In the genomic region with DNA sequence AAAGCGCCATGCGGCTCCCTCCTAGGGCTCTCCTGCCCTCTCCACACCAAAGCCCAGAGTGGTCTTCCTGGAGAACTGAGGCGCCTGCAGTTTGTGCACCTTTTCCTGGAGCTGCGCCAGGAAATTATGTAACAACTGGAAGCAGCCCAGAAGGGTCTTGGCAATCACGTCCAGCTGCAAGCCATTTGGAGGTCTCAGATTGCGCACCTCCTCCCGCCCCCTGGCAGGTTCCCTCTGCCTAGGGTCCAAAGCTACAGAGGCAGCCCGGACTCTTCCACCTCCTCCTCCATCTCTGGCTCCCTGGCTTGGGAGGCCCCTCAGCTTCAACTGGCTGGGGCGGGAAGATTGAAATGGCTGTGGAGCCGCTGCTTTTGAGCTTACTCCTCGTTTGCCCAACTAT, we compare ENCODE assay signal across 14 cellular contexts. TPM values are rescaled to one million over a fixed set of nuclear protein-coding genes. Genes with fewer than 3 reads are reported as not detected.
DNase-seq lines count a peak whose midpoint lies in the region; ATAC-seq and TF ChIP-seq lines count a peak whose summit lies in the region.
"Had no signal": no experiment of that assay in that cellular context is flagged by ENCODE, and none has a peak within 500 bp of the region (broad histone marks: within the 10 kb centered on the region; RNA-seq: fewer than 3 reads in every experiment).

No MANE protein-coding gene starts in this region.

- no peak overlapping the region for H3K9ac ChIP-seq in iPS-15b (ENCODE audit: low read depth, low read length)

- peak overlapping the region; percentile 35 for H3K4me3 Mint-ChIP-seq in activated CD4-positive, alpha-beta memory T cell treated with anti-CD3 and anti-CD28 coated beads, Interleukin-2, amount 10 ng/mL, durations not matched to agents 7 days and 5 days
- no peak overlapping the region for H3K4me3 Mint-ChIP-seq in activated CD4-positive, alpha-beta memory T cell treated with anti-CD3 and anti-CD28 coated beads for 36 hours
- H3K4me3 Mint-ChIP-seq in stimulated activated effector memory CD8-positive, alpha-beta T cell treated with anti-CD3 and anti-CD28 coated beads, Interleukin-12 subunit alpha, Interleukin-12 subunit beta, amount 100 ng/mL, for 72 hours, result peak overlapping the region; percentile 59

- H3K9me3 ChIP-seq in iPS-15b (ENCODE audit: control insufficient read depth, insufficient read depth, low read length), result no peaks in the 10 kb centered on the region
- peaks cover 0 to 4% (median 0%) of the 10 kb centered on the region in 4 donors for H3K9me3 ChIP-seq in Peyer's patch

- H3K4me1 ChIP-seq in iPS-15b (ENCODE audit: control insufficient read depth, insufficient read depth, low read length), result no peaks in the 10 kb centered on the region
- H3K4me1 ChIP-seq in Peyer's patch, result peaks cover 0 to 21% (median 2%) of the 10 kb centered on the region in 4 donors

- no peak for DNase-seq in activated CD4-positive, alpha-beta memory T cell treated with anti-CD3 and anti-CD28 coated beads, Interleukin-2, amount 10 ng/mL, durations not matched to agents 7 days and 5 days
- no peak for DNase-seq in activated CD4-positive, alpha-beta memory T cell treated with anti-CD3 and anti-CD28 coated beads for 36 hours
- DNase-seq in NCI-H146 (lab: John Stamatoyannopoulos, UW) (peak; percentile 32), globus pallidus (ENCODE audit: low spot score) (no peak), Peyer's patch (no peak)
- no peak for DNase-seq in stimulated activated effector memory CD8-positive, alpha-beta T cell treated with anti-CD3 and anti-CD28 coated beads, Interleukin-12 subunit alpha, Interleukin-12 subunit beta, amount 100 ng/mL, for 72 hours (ENCODE audit: low spot score in 2 of 2)
- DNase-seq: activated CD8-positive, alpha-beta memory T cell treated with anti-CD3 and anti-CD28 coated beads, Interleukin-2, amount 50 U/mL, for 4 hours; cortex of kidney; IMR-90; NCI-H1694 treated with DMSO at 0.1 percent for 48 hours had no signal

- H3K4me1 Mint-ChIP-seq in activated CD4-positive, alpha-beta memory T cell treated with anti-CD3 and anti-CD28 coated beads, Interleukin-2, amount 10 ng/mL, durations not matched to agents 7 days and 5 days, result peaks cover 39% of the 10 kb centered on the region
- H3K4me1 Mint-ChIP-seq in activated CD4-positive, alpha-beta memory T cell treated with anti-CD3 and anti-CD28 coated beads for 36 hours (ENCODE audit: low read depth), result peaks cover 21% of the 10 kb centered on the region
- peaks cover 21% of the 10 kb centered on the region for H3K4me1 Mint-ChIP-seq in stimulated activated effector memory CD8-positive, alpha-beta T cell treated with anti-CD3 and anti-CD28 coated beads, Interleukin-12 subunit alpha, Interleukin-12 subunit beta, amount 100 ng/mL, for 72 hours

- no peaks in the 10 kb centered on the region for H3K36me3 ChIP-seq in iPS-15b (ENCODE audit: control insufficient read depth, insufficient read depth, low read length)
- no peaks in the 10 kb centered on the region for H3K36me3 ChIP-seq in Peyer's patch

- CTCF ChIA-PET in activated CD4-positive, alpha-beta memory T cell treated with anti-CD3 and anti-CD28 coated beads, Interleukin-2, amount 10 ng/mL, durations not matched to agents 7 days and 5 days (lab: Charles Lee), result no interaction called here
- CTCF ChIA-PET in activated CD4-positive, alpha-beta memory T cell treated with anti-CD3 and anti-CD28 coated beads for 36 hours (lab: Charles Lee), result interaction anchor here (1.9 kb wide), 1 partner anchor 64 kb away, joined by 5 read pairs; no protein-coding TSS in a partner anchor

- intact Hi-C loops in activated CD4-positive, alpha-beta memory T cell treated with anti-CD3 and anti-CD28 coated beads for 36 hours (cut with micrococcal nuclease), result no loop called here

- H3K27ac Mint-ChIP-seq in activated CD4-positive, alpha-beta memory T cell treated with anti-CD3 and anti-CD28 coated beads, Interleukin-2, amount 10 ng/mL, durations not matched to agents 7 days and 5 days, result no peak overlapping the region
- no peak overlapping the region for H3K27ac Mint-ChIP-seq in activated CD4-positive, alpha-beta memory T cell treated with anti-CD3 and anti-CD28 coated beads for 36 hours
- H3K27ac Mint-ChIP-seq in stimulated activated effector memory CD8-positive, alpha-beta T cell treated with anti-CD3 and anti-CD28 coated beads, Interleukin-12 subunit alpha, Interleukin-12 subunit beta, amount 100 ng/mL, for 72 hours, result no peak overlapping the region

- ATAC-seq in stimulated activated effector memory CD8-positive, alpha-beta T cell treated with anti-CD3 and anti-CD28 coated beads, Interleukin-12 subunit alpha, Interleukin-12 subunit beta, amount 100 ng/mL, for 72 hours, result no peak
- ATAC-seq in HG03039 (IDR thresholded peaks at IDR 0.05; ENCODE audit: unreplicated experiment), result no peak

- peaks cover 61% of the 10 kb centered on the region for H3K27me3 Mint-ChIP-seq in activated CD4-positive, alpha-beta memory T cell treated with anti-CD3 and anti-CD28 coated beads, Interleukin-2, amount 10 ng/mL, durations not matched to agents 7 days and 5 days
- peaks cover 57% of the 10 kb centered on the region for H3K27me3 Mint-ChIP-seq in activated CD4-positive, alpha-beta memory T cell treated with anti-CD3 and anti-CD28 coated beads for 36 hours

- H3K4me3 ChIP-seq in iPS-15b (ENCODE audit: low read depth, low read length) (peak overlapping the region; percentile 75), Peyer's patch (no peak overlapping the region)

- peaks cover 25% of the 10 kb centered on the region for H3K27me3 ChIP-seq in iPS-15b (ENCODE audit: control insufficient read depth, insufficient read depth, low read length)
- no peaks in the 10 kb centered on the region for H3K27me3 ChIP-seq in Peyer's patch

- no peak for TF ChIP-seq POLR2A in Peyer's patch (IDR thresholded peaks at IDR 0.05)

- POLR2A ChIA-PET in activated CD4-positive, alpha-beta memory T cell treated with anti-CD3 and anti-CD28 coated beads, Interleukin-2, amount 10 ng/mL, durations not matched to agents 7 days and 5 days (lab: Charles Lee), result no interaction called here
- POLR2A ChIA-PET in activated CD4-positive, alpha-beta memory T cell treated with anti-CD3 and anti-CD28 coated beads for 36 hours (lab: Charles Lee), result no interaction called here

- no peaks in the 10 kb centered on the region for H3K9me3 Mint-ChIP-seq in activated CD4-positive, alpha-beta memory T cell treated with anti-CD3 and anti-CD28 coated beads, Interleukin-2, amount 10 ng/mL, durations not matched to agents 7 days and 5 days
- peaks cover 3% of the 10 kb centered on the region for H3K9me3 Mint-ChIP-seq in activated CD4-positive, alpha-beta memory T cell treated with anti-CD3 and anti-CD28 coated beads for 36 hours
- H3K9me3 Mint-ChIP-seq in stimulated activated effector memory CD8-positive, alpha-beta T cell treated with anti-CD3 and anti-CD28 coated beads, Interleukin-12 subunit alpha, Interleukin-12 subunit beta, amount 100 ng/mL, for 72 hours, result peaks cover 2% of the 10 kb centered on the region

- no peak overlapping the region for H3K27ac ChIP-seq in Peyer's patch

- no peak for TF ChIP-seq CTCF in Peyer's patch (IDR thresholded peaks at IDR 0.05)

- H3K36me3 Mint-ChIP-seq in activated CD4-positive, alpha-beta memory T cell treated with anti-CD3 and anti-CD28 coated beads, Interleukin-2, amount 10 ng/mL, durations not matched to agents 7 days and 5 days (ENCODE audit: low read depth), result no peaks in the 10 kb centered on the region
- H3K36me3 Mint-ChIP-seq in activated CD4-positive, alpha-beta memory T cell treated with anti-CD3 and anti-CD28 coated beads for 36 hours, result no peaks in the 10 kb centered on the region
- no peaks in the 10 kb centered on the region for H3K36me3 Mint-ChIP-seq in stimulated activated effector memory CD8-positive, alpha-beta T cell treated with anti-CD3 and anti-CD28 coated beads, Interleukin-12 subunit alpha, Interleukin-12 subunit beta, amount 100 ng/mL, for 72 hours

RNA-seq across cellular contexts. Expression of a gene that starts 34.0 kb away (rescaled TPM):
- not detected for total RNA-seq in activated CD4-positive, alpha-beta memory T cell treated with anti-CD3 and anti-CD28 coated beads, Interleukin-2, amount 10 ng/mL, durations not matched to agents 7 days and 5 days
- under 1 TPM in 1 of 2 experiments, not detected in 1; 0.33 TPM for total RNA-seq in activated CD4-positive, alpha-beta memory T cell treated with anti-CD3 and anti-CD28 coated beads for 36 hours
- total RNA-seq in Peyer's patch, result not detected
- total RNA-seq: IMR-90, mesenteric fat pad, SK-MEL-5 had no signal
